Comparison of ENCODE assay signal across 8 cellular contexts in genomic region chr4:49137043-49137442, GRCh38.
A peak's percentile ranks its signal among the peaks of the same experiment; 100 is the strongest.
DNase-seq lines count a peak whose midpoint lies in the region; ATAC-seq lines count a peak whose summit lies in the region.
"Not testable (repeated sequence)": the region's sequence is repeated elsewhere in the genome, so short reads cannot be mapped to it uniquely, and the experiment has no call there.

No MANE protein-coding gene starts in this region.

- not testable (repeated sequence) for DNase-seq in left lobe of liver (ENCODE audit: low spot score)

- not testable (repeated sequence) for H3K27ac Mint-ChIP-seq in activated T-helper 17 cell treated with anti-CD3 and anti-CD28 coated beads, Interleukin-2, amount 50 U/mL, for 72 hours; stimulated activated memory B cell treated with anti-CD40 and anti-IgM and Interleukin-4, amounts not matched to agents 10 μg/mL and 1 μg/mL and 100 μg/mL, for 72 hours

- ATAC-seq in GM18520 (IDR thresholded peaks at IDR 0.05; ENCODE audit: unreplicated experiment) (peak; percentile 34), GM19455 (IDR thresholded peaks at IDR 0.05; ENCODE audit: unreplicated experiment) (peak; percentile 52), GM21786 (IDR thresholded peaks at IDR 0.05; ENCODE audit: unreplicated experiment) (peak; percentile 44), HG02973 (IDR thresholded peaks at IDR 0.05; ENCODE audit: unreplicated experiment) (peak; percentile 48), HG03432 (IDR thresholded peaks at IDR 0.05; ENCODE audit: unreplicated experiment) (peak; percentile 62), left lobe of liver (peak; percentile 72)
- ATAC-seq in activated T-helper 17 cell treated with anti-CD3 and anti-CD28 coated beads, Interleukin-2, amount 50 U/mL, for 72 hours (replicated peaks) = peak; percentile 61
- peak; percentile 80 for ATAC-seq in stimulated activated memory B cell treated with anti-CD40 and anti-IgM and Interleukin-4, amounts not matched to agents 10 μg/mL and 1 μg/mL and 100 μg/mL, for 72 hours

- not testable (repeated sequence) for H3K4me1 Mint-ChIP-seq in activated T-helper 17 cell treated with anti-CD3 and anti-CD28 coated beads, Interleukin-2, amount 50 U/mL, for 72 hours; stimulated activated memory B cell treated with anti-CD40 and anti-IgM and Interleukin-4, amounts not matched to agents 10 μg/mL and 1 μg/mL and 100 μg/mL, for 72 hours

- H3K36me3 Mint-ChIP-seq in activated T-helper 17 cell treated with anti-CD3 and anti-CD28 coated beads, Interleukin-2, amount 50 U/mL, for 72 hours (ENCODE audit: low read depth) = not testable (repeated sequence)
- H3K36me3 Mint-ChIP-seq in stimulated activated memory B cell treated with anti-CD40 and anti-IgM and Interleukin-4, amounts not matched to agents 10 μg/mL and 1 μg/mL and 100 μg/mL, for 72 hours = peaks cover 16% of the 10 kb centered on the region

- H3K9me3 Mint-ChIP-seq in activated T-helper 17 cell treated with anti-CD3 and anti-CD28 coated beads, Interleukin-2, amount 50 U/mL, for 72 hours = not testable (repeated sequence)
- H3K9me3 Mint-ChIP-seq in stimulated activated memory B cell treated with anti-CD40 and anti-IgM and Interleukin-4, amounts not matched to agents 10 μg/mL and 1 μg/mL and 100 μg/mL, for 72 hours = peaks cover 38% of the 10 kb centered on the region

- H3K4me3 Mint-ChIP-seq in activated T-helper 17 cell treated with anti-CD3 and anti-CD28 coated beads, Interleukin-2, amount 50 U/mL, for 72 hours; stimulated activated memory B cell treated with anti-CD40 and anti-IgM and Interleukin-4, amounts not matched to agents 10 μg/mL and 1 μg/mL and 100 μg/mL, for 72 hours: not testable (repeated sequence)

- not testable (repeated sequence) for H3K27me3 Mint-ChIP-seq in activated T-helper 17 cell treated with anti-CD3 and anti-CD28 coated beads, Interleukin-2, amount 50 U/mL, for 72 hours; stimulated activated memory B cell treated with anti-CD40 and anti-IgM and Interleukin-4, amounts not matched to agents 10 μg/mL and 1 μg/mL and 100 μg/mL, for 72 hours
